ENCODE assay signal across 9 cellular contexts in genomic region chr5:67350600-67351315, GRCh38.
A peak's percentile ranks its signal among the peaks of the same experiment; 100 is the strongest.
DNase-seq lines count a peak whose midpoint lies in the region; ATAC-seq and TF ChIP-seq lines count a peak whose summit lies in the region.
"Had no signal": no experiment of that assay in that cellular context is flagged by ENCODE, and none has a peak within 500 bp of the region (broad histone marks: within the 10 kb centered on the region; RNA-seq: fewer than 3 reads in every experiment).

No MANE protein-coding gene starts in this region.

- peaks cover 10% of the 10 kb centered on the region for H3K4me1 ChIP-seq in mucosa of descending colon (ENCODE audit: low read depth)

- peak; percentile 65 for ATAC-seq in mucosa of descending colon
- no peak for ATAC-seq in stimulated activated memory B cell treated with anti-CD40 and anti-IgM and Interleukin-4, amounts not matched to agents 10 μg/mL and 1 μg/mL and 100 μg/mL, for 72 hours
- ATAC-seq: activated CD4-positive, CD25-positive, alpha-beta regulatory T cell treated with anti-CD3 and anti-CD28 coated beads, Interleukin-2, amount 50 U/mL, for 24 hours had no signal

- no peak for TF ChIP-seq CTCF in mucosa of descending colon (IDR thresholded peaks at IDR 0.05)

- POLR2A ChIA-PET in activated CD4-positive, alpha-beta memory T cell treated with anti-CD3 and anti-CD28 coated beads for 36 hours (lab: Charles Lee) = no interaction called here

- H3K36me3 ChIP-seq in mucosa of descending colon (ENCODE audit: low read depth) = no peaks in the 10 kb centered on the region

- H3K4me3 Mint-ChIP-seq in activated CD4-positive, alpha-beta memory T cell treated with anti-CD3 and anti-CD28 coated beads for 36 hours = peak overlapping the region; percentile 38
- no peak overlapping the region for H3K4me3 Mint-ChIP-seq in stimulated activated memory B cell treated with anti-CD40 and anti-IgM and Interleukin-4, amounts not matched to agents 10 μg/mL and 1 μg/mL and 100 μg/mL, for 72 hours

- no peak overlapping the region for H3K27ac Mint-ChIP-seq in activated CD4-positive, alpha-beta memory T cell treated with anti-CD3 and anti-CD28 coated beads for 36 hours
- no peak overlapping the region for H3K27ac Mint-ChIP-seq in stimulated activated memory B cell treated with anti-CD40 and anti-IgM and Interleukin-4, amounts not matched to agents 10 μg/mL and 1 μg/mL and 100 μg/mL, for 72 hours

- no peaks in the 10 kb centered on the region for H3K9me3 Mint-ChIP-seq in activated CD4-positive, alpha-beta memory T cell treated with anti-CD3 and anti-CD28 coated beads for 36 hours
- H3K9me3 Mint-ChIP-seq in stimulated activated memory B cell treated with anti-CD40 and anti-IgM and Interleukin-4, amounts not matched to agents 10 μg/mL and 1 μg/mL and 100 μg/mL, for 72 hours = peaks cover 2% of the 10 kb centered on the region

- H3K27me3 Mint-ChIP-seq in activated CD4-positive, alpha-beta memory T cell treated with anti-CD3 and anti-CD28 coated beads for 36 hours = peaks cover 4% of the 10 kb centered on the region
- peaks cover 16% of the 10 kb centered on the region for H3K27me3 Mint-ChIP-seq in stimulated activated memory B cell treated with anti-CD40 and anti-IgM and Interleukin-4, amounts not matched to agents 10 μg/mL and 1 μg/mL and 100 μg/mL, for 72 hours

- no peak overlapping the region for H3K4me3 ChIP-seq in mucosa of descending colon

- intact Hi-C loops in activated CD4-positive, alpha-beta memory T cell treated with anti-CD3 and anti-CD28 coated beads for 36 hours (cut with micrococcal nuclease) = no loop called here
- intact Hi-C loops in mucosa of descending colon (cut with DNase I, micrococcal nuclease) = no loop called here

- CTCF ChIA-PET in activated CD4-positive, alpha-beta memory T cell treated with anti-CD3 and anti-CD28 coated beads for 36 hours (lab: Charles Lee) = interaction anchor here (1.8 kb wide), 1 partner anchor 104 kb away, joined by 6 read pairs; no protein-coding TSS in a partner anchor

- DNase-seq in DMS153 treated with DMSO at 0.1 percent for 48 hours (lab: John Stamatoyannopoulos, UW; ENCODE audit: unreplicated experiment) = peak; percentile 27
- peak; percentile 48 for DNase-seq in NCI-H1092 treated with DMSO at 0.1 percent for 48 hours (lab: John Stamatoyannopoulos, UW)
- DNase-seq in activated CD4-positive, alpha-beta memory T cell treated with anti-CD3 and anti-CD28 coated beads for 36 hours = peak; percentile 15
- DNase-seq in mucosa of descending colon = peak in 2 of 3 donors; percentile 14 to 41
- DNase-seq in kidney glomerular epithelial cell (lab: John Stamatoyannopoulos, UW) = no peak
- DNase-seq in activated CD8-positive, alpha-beta memory T cell treated with anti-CD3 and anti-CD28 coated beads, Interleukin-2, amount 50 U/mL, for 4 hours = no peak
- DNase-seq: stimulated activated CD4-positive, alpha-beta T cell treated with anti-CD3 and anti-CD28 coated beads, Interleukin-4, amount 100 ng/mL, for 4 hours had no signal

- H3K36me3 Mint-ChIP-seq in activated CD4-positive, alpha-beta memory T cell treated with anti-CD3 and anti-CD28 coated beads for 36 hours = no peaks in the 10 kb centered on the region
- no peaks in the 10 kb centered on the region for H3K36me3 Mint-ChIP-seq in stimulated activated memory B cell treated with anti-CD40 and anti-IgM and Interleukin-4, amounts not matched to agents 10 μg/mL and 1 μg/mL and 100 μg/mL, for 72 hours

- peaks cover 18% of the 10 kb centered on the region for H3K4me1 Mint-ChIP-seq in activated CD4-positive, alpha-beta memory T cell treated with anti-CD3 and anti-CD28 coated beads for 36 hours (ENCODE audit: low read depth)
- peaks cover 13% of the 10 kb centered on the region for H3K4me1 Mint-ChIP-seq in stimulated activated memory B cell treated with anti-CD40 and anti-IgM and Interleukin-4, amounts not matched to agents 10 μg/mL and 1 μg/mL and 100 μg/mL, for 72 hours

- H3K9me3 ChIP-seq in mucosa of descending colon = no peaks in the 10 kb centered on the region

Comparison
In these comparisons a context has a peak if more than half of its experiments do, and no peak if none do; other contexts are left out.
1. DNase-seq: peak in DMS153 treated with DMSO at 0.1 percent for 48 hours (single experiment), NCI-H1092 treated with DMSO at 0.1 percent for 48 hours (single experiment), activated CD4-positive, alpha-beta memory T cell treated with anti-CD3 and anti-CD28 coated beads for 36 hours (single experiment) and mucosa of descending colon (2 of 3); none in kidney glomerular epithelial cell (single experiment) and activated CD8-positive, alpha-beta memory T cell treated with anti-CD3 and anti-CD28 coated beads, Interleukin-2, amount 50 U/mL, for 4 hours (single experiment).